In the genomic region with DNA sequence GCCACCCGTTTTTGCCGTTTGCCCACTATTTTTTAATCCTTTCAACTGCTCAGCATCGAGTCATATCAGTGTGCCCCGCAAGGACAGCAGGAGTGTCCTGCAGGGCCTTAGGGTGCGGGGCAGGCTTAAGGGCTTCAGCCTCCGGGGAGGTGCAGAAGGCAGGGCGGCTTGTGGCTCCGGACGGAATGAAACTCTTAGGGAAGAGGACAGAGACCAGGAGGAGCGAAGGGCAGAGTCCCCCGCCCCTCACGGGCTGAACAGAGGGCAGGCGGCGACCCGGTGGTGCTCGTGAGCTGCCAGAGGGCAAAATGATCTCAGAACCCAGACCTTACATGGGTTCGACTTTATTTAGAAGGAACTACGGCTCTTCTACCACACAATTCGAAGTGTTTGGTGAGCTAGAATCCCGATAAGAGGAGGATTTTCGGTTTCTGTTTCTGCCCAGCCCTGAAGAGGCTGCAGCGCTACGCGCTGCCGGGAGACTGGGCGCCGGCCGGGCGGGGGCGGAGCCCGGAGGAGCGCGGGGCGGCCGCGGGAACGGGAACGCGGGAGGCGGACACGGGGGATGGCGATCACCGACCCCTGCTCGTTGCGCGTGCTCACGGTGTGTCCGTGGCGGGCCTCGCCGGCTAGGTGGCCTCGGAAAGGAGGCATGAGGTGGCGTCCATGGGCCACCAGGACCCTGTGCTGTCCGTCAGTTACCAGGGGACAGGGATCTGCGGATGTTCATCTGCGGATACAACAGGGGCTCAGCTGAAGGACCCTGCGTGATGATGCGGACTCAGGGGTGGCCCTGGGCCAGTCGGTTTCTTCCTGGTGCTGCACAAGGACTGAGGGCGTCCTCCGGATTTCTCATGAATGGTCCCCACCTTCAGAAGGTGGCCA, we compare ENCODE assay signal across 1 cellular context.
A peak's percentile ranks its signal among the peaks of the same experiment; 100 is the strongest.
TF ChIP-seq lines count a peak whose summit lies in the region.

No MANE protein-coding gene starts in this region.

TF ChIP-seq in HepG2, 621 proteins besides CTCF, POLR2A, EP300 and RAD21 (continued from another document and continues in another):
- TF ChIP-seq, protein P1, sequence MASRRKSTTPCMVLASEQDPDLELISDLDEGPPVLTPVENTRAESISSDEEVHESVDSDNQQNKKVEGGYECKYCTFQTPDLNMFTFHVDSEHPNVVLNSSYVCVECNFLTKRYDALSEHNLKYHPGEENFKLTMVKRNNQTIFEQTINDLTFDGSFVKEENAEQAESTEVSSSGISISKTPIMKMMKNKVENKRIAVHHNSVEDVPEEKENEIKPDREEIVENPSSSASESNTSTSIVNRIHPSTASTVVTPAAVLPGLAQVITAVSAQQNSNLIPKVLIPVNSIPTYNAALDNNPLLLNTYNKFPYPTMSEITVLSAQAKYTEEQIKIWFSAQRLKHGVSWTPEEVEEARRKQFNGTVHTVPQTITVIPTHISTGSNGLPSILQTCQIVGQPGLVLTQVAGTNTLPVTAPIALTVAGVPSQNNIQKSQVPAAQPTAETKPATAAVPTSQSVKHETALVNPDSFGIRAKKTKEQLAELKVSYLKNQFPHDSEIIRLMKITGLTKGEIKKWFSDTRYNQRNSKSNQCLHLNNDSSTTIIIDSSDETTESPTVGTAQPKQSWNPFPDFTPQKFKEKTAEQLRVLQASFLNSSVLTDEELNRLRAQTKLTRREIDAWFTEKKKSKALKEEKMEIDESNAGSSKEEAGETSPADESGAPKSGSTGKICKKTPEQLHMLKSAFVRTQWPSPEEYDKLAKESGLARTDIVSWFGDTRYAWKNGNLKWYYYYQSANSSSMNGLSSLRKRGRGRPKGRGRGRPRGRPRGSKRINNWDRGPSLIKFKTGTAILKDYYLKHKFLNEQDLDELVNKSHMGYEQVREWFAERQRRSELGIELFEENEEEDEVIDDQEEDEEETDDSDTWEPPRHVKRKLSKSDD (CRISPR knock-in tag; IDR thresholded peaks at IDR 0.05; ENCODE audit: low read depth) = no peak
- TF ChIP-seq, protein P2, sequence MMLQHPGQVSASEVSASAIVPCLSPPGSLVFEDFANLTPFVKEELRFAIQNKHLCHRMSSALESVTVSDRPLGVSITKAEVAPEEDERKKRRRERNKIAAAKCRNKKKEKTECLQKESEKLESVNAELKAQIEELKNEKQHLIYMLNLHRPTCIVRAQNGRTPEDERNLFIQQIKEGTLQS (CRISPR knock-in tag; IDR thresholded peaks at IDR 0.05) = no peak
- no peak; the same call in 1 of the 2 replicates for TF ChIP-seq ZNF138 (CRISPR knock-in tag; IDR thresholded peaks at IDR 0.05; ENCODE audit: low read depth)
- TF ChIP-seq CREBL2 (CRISPR knock-in tag; IDR thresholded peaks at IDR 0.05; ENCODE audit: borderline replicate concordance) = no peak
- peak; percentile 72 for TF ChIP-seq BORCS8-MEF2B (CRISPR knock-in tag; IDR thresholded peaks at IDR 0.05)
- TF ChIP-seq DZIP1 (CRISPR knock-in tag; IDR thresholded peaks at IDR 0.05) = no peak; the same call in 1 of the 2 replicates
- TF ChIP-seq NCOA1 (CRISPR knock-in tag; IDR thresholded peaks at IDR 0.05) = no peak
- no peak for TF ChIP-seq IKZF4 (CRISPR knock-in tag; IDR thresholded peaks at IDR 0.05; ENCODE audit: borderline replicate concordance, low read depth, not compliant biosample characterization)
- TF ChIP-seq SETDB1 (CRISPR knock-in tag; IDR thresholded peaks at IDR 0.05; ENCODE audit: borderline replicate concordance) = no peak
- TF ChIP-seq SUZ12 (IDR thresholded peaks at IDR 0.05; ENCODE audit: low read depth, low read length) = no peak
- no peak for TF ChIP-seq SNAPC2 (CRISPR knock-in tag; IDR thresholded peaks at IDR 0.05)
- no peak for TF ChIP-seq TCF7L2 (IDR thresholded peaks at IDR 0.05; ENCODE audit: low read depth, low read length)
- peak; percentile 81; the same call in 1 of the 2 replicates for TF ChIP-seq NRL (CRISPR knock-in tag; IDR thresholded peaks at IDR 0.05; ENCODE audit: borderline replicate concordance)
- no peak for TF ChIP-seq ZBTB3 (CRISPR knock-in tag; IDR thresholded peaks at IDR 0.05; ENCODE audit: borderline replicate concordance, low read depth)
- TF ChIP-seq ZNF343 (CRISPR knock-in tag; IDR thresholded peaks at IDR 0.05) = no peak
- TF ChIP-seq KLF15 (CRISPR knock-in tag; IDR thresholded peaks at IDR 0.05; ENCODE audit: borderline replicate concordance) = no peak
- no peak for TF ChIP-seq TCF12 (IDR thresholded peaks at IDR 0.05)
- TF ChIP-seq TCF12 (CRISPR knock-in tag; IDR thresholded peaks at IDR 0.05) = 0 out of 2 replicates have a peak, but pooled peaks have one; percentile 25
- TF ChIP-seq HNF4A (CRISPR knock-in tag; IDR thresholded peaks at IDR 0.05) = peak; percentile 65
- 0 out of 2 replicates have a peak, but pooled peaks have one; percentile 33 for TF ChIP-seq TEAD2 (CRISPR knock-in tag; IDR thresholded peaks at IDR 0.05)
- TF ChIP-seq, protein P3, sequence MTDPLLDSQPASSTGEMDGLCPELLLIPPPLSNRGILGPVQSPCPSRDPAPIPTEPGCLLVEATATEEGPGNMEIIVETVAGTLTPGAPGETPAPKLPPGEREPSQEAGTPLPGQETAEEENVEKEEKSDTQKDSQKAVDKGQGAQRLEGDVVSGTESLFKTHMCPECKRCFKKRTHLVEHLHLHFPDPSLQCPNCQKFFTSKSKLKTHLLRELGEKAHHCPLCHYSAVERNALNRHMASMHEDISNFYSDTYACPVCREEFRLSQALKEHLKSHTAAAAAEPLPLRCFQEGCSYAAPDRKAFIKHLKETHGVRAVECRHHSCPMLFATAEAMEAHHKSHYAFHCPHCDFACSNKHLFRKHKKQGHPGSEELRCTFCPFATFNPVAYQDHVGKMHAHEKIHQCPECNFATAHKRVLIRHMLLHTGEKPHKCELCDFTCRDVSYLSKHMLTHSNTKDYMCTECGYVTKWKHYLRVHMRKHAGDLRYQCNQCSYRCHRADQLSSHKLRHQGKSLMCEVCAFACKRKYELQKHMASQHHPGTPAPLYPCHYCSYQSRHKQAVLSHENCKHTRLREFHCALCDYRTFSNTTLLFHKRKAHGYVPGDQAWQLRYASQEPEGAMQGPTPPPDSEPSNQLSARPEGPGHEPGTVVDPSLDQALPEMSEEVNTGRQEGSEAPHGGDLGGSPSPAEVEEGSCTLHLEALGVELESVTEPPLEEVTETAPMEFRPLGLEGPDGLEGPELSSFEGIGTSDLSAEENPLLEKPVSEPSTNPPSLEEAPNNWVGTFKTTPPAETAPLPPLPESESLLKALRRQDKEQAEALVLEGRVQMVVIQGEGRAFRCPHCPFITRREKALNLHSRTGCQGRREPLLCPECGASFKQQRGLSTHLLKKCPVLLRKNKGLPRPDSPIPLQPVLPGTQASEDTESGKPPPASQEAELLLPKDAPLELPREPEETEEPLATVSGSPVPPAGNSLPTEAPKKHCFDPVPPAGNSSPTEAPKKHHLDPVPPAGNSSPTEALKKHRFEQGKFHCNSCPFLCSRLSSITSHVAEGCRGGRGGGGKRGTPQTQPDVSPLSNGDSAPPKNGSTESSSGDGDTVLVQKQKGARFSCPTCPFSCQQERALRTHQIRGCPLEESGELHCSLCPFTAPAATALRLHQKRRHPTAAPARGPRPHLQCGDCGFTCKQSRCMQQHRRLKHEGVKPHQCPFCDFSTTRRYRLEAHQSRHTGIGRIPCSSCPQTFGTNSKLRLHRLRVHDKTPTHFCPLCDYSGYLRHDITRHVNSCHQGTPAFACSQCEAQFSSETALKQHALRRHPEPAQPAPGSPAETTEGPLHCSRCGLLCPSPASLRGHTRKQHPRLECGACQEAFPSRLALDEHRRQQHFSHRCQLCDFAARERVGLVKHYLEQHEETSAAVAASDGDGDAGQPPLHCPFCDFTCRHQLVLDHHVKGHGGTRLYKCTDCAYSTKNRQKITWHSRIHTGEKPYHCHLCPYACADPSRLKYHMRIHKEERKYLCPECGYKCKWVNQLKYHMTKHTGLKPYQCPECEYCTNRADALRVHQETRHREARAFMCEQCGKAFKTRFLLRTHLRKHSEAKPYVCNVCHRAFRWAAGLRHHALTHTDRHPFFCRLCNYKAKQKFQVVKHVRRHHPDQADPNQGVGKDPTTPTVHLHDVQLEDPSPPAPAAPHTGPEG (CRISPR knock-in tag; IDR thresholded peaks at IDR 0.05) = no peak; the same call in 1 of the 2 replicates
- no peak for TF ChIP-seq TGIF2 (CRISPR knock-in tag; IDR thresholded peaks at IDR 0.05)
- TF ChIP-seq, protein P4, sequence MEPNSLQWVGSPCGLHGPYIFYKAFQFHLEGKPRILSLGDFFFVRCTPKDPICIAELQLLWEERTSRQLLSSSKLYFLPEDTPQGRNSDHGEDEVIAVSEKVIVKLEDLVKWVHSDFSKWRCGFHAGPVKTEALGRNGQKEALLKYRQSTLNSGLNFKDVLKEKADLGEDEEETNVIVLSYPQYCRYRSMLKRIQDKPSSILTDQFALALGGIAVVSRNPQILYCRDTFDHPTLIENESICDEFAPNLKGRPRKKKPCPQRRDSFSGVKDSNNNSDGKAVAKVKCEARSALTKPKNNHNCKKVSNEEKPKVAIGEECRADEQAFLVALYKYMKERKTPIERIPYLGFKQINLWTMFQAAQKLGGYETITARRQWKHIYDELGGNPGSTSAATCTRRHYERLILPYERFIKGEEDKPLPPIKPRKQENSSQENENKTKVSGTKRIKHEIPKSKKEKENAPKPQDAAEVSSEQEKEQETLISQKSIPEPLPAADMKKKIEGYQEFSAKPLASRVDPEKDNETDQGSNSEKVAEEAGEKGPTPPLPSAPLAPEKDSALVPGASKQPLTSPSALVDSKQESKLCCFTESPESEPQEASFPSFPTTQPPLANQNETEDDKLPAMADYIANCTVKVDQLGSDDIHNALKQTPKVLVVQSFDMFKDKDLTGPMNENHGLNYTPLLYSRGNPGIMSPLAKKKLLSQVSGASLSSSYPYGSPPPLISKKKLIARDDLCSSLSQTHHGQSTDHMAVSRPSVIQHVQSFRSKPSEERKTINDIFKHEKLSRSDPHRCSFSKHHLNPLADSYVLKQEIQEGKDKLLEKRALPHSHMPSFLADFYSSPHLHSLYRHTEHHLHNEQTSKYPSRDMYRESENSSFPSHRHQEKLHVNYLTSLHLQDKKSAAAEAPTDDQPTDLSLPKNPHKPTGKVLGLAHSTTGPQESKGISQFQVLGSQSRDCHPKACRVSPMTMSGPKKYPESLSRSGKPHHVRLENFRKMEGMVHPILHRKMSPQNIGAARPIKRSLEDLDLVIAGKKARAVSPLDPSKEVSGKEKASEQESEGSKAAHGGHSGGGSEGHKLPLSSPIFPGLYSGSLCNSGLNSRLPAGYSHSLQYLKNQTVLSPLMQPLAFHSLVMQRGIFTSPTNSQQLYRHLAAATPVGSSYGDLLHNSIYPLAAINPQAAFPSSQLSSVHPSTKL (CRISPR knock-in tag; IDR thresholded peaks at IDR 0.05) = peak; percentile 53; the same call in 1 of the 2 replicates
- no peak for TF ChIP-seq ZNF75D (CRISPR knock-in tag; IDR thresholded peaks at IDR 0.05; ENCODE audit: borderline replicate concordance)
- TF ChIP-seq FUBP1 (CRISPR knock-in tag; IDR thresholded peaks at IDR 0.05; ENCODE audit: borderline replicate concordance) = no peak
- TF ChIP-seq RBFOX2 (IDR thresholded peaks at IDR 0.05; ENCODE audit: low read depth, low read length) = peak; percentile 89
- TF ChIP-seq ZBTB34 (CRISPR knock-in tag; IDR thresholded peaks at IDR 0.05) = no peak
- TF ChIP-seq ELF4 (CRISPR knock-in tag; IDR thresholded peaks at IDR 0.05; ENCODE audit: borderline replicate concordance) = no peak
- TF ChIP-seq ZNF432 (CRISPR knock-in tag; IDR thresholded peaks at IDR 0.05; ENCODE audit: borderline replicate concordance) = no peak
- TF ChIP-seq ZNF790 (CRISPR knock-in tag; IDR thresholded peaks at IDR 0.05; ENCODE audit: borderline replicate concordance) = no peak
- no peak for TF ChIP-seq U2AF2 (IDR thresholded peaks at IDR 0.05; ENCODE audit: low read depth, low read length)
- peak; percentile 73 for TF ChIP-seq SPEN (CRISPR knock-in tag; IDR thresholded peaks at IDR 0.05; ENCODE audit: low read depth)
- no peak for TF ChIP-seq PLSCR1 (CRISPR knock-in tag; IDR thresholded peaks at IDR 0.05; ENCODE audit: borderline replicate concordance)
- no peak for TF ChIP-seq ZNF775 (CRISPR knock-in tag; IDR thresholded peaks at IDR 0.05; ENCODE audit: borderline replicate concordance)
